In genomic region chr7:116341222-116341907, GRCh38 we compare ENCODE assay signal across 12 cellular contexts.
DNase-seq lines count a peak whose midpoint lies in the region; ATAC-seq and TF ChIP-seq lines count a peak whose summit lies in the region.
"Had no signal": no experiment of that assay in that cellular context is flagged by ENCODE, and none has a peak within 500 bp of the region (broad histone marks: within the 10 kb centered on the region; RNA-seq: fewer than 3 reads in every experiment).

No MANE protein-coding gene starts in this region.

- no peak overlapping the region for H2BK5ac ChIP-seq in mesendoderm (ENCODE audit: low read length)

- H3K56ac ChIP-seq in mesendoderm (ENCODE audit: low read length): no peak overlapping the region

- H3K9ac ChIP-seq in mesendoderm (ENCODE audit: low read length): no peak overlapping the region

- no peak overlapping the region for H2AK5ac ChIP-seq in mesendoderm (ENCODE audit: low read length)

- no peak overlapping the region for H3K23ac ChIP-seq in mesendoderm (ENCODE audit: low read length)

- no peak overlapping the region for H4K5ac ChIP-seq in mesendoderm (ENCODE audit: low read length)

- H3K4me2 ChIP-seq in mesendoderm (ENCODE audit: low read length): no peak overlapping the region

- H3K27ac ChIP-seq in body of pancreas (no peak overlapping the region), mesendoderm (ENCODE audit: low read depth, low read length) (no peak overlapping the region)
- H3K27ac ChIP-seq: RWPE1 had no signal

- no peak overlapping the region for H2BK120ac ChIP-seq in mesendoderm (ENCODE audit: low read depth, low read length)

- H3K36me3 ChIP-seq in body of pancreas (replicated peaks in 1 of 2; ENCODE audit: insufficient read depth in 1 of 2, low read depth in 2 of 2) (no peaks in the 10 kb centered on the region), mesendoderm (ENCODE audit: control insufficient read depth, insufficient read depth, low read length) (no peaks in the 10 kb centered on the region)

- H3K4me1 ChIP-seq in body of pancreas (peaks cover 28% of the 10 kb centered on the region), mesendoderm (ENCODE audit: control insufficient read depth, low read depth, low read length) (no peaks in the 10 kb centered on the region)

- no peak overlapping the region for H2BK15ac ChIP-seq in mesendoderm (replicated peaks; ENCODE audit: low read depth)

- 76 to 86% methylated on average over 4 of the region's 4 CpGs for WGBS in body of pancreas, 2 donors
- 100% methylated on average over 1 of the region's 4 CpGs for WGBS in mesendoderm (ENCODE audit: extremely low coverage, insufficient coverage, low lambda C conversion rate)

- no peaks in the 10 kb centered on the region for H3K79me1 ChIP-seq in mesendoderm (ENCODE audit: low read length)

- H4K8ac ChIP-seq in mesendoderm (ENCODE audit: low read depth, low read length): no peak overlapping the region

- H3K27me3 ChIP-seq in body of pancreas (no peaks in the 10 kb centered on the region), mesendoderm (ENCODE audit: insufficient read depth, low read length, poor library complexity) (no peaks in the 10 kb centered on the region)

- no peak overlapping the region for H3K18ac ChIP-seq in mesendoderm (ENCODE audit: low read length)

- TF ChIP-seq POLR2A in body of pancreas (IDR thresholded peaks at IDR 0.05): no peak

- no peak overlapping the region for H3K4me3 ChIP-seq in body of pancreas
- no peak overlapping the region for H3K4me3 ChIP-seq in mesendoderm (ENCODE audit: low read length)

- TF ChIP-seq CTCF in GM12873 (IDR thresholded peaks at IDR 0.05; ENCODE audit: insufficient read depth, low read depth, low read length, missing control alignments) (peak; percentile 23), body of pancreas (IDR thresholded peaks at IDR 0.05) (peak in 6 of 7 experiments; percentile 11 to 48 (median 25))

- DNase-seq in body of pancreas: peak in 2 of 4 donors; percentile 18 to 19
- DNase-seq in mesendoderm: peak; percentile 37
- DNase-seq in DMS 273 (lab: John Stamatoyannopoulos, UW; ENCODE audit: unreplicated experiment): no peak
- DNase-seq in NCI-H510A treated with DMSO at 0.1 percent for 48 hours (lab: John Stamatoyannopoulos, UW): no peak
- no peak for DNase-seq in SKM-1 (lab: John Stamatoyannopoulos, UW; ENCODE audit: unreplicated experiment)
- DNase-seq: central memory CD4-positive, alpha-beta T cell; DMS79 treated with DMSO at 0.1 percent for 48 hours; NCI-H1105 had no signal

- no peaks in the 10 kb centered on the region for H3K79me2 ChIP-seq in mesendoderm (ENCODE audit: control insufficient read depth, insufficient read depth, low read length)

- intact Hi-C loops in body of pancreas (cut with DNase I): no loop called here

- no peak overlapping the region for H3K4ac ChIP-seq in mesendoderm (ENCODE audit: low read depth, low read length)

- ATAC-seq in HG03460 (IDR thresholded peaks at IDR 0.05; ENCODE audit: unreplicated experiment) (peak; percentile 49), body of pancreas (no peak), HG03159 (IDR thresholded peaks at IDR 0.05; ENCODE audit: unreplicated experiment) (no peak)

- H3K9me3 ChIP-seq in body of pancreas: no peaks in the 10 kb centered on the region
